24 cellular contexts compared by ENCODE assay signal in genomic region chr13:68030152-68030809, GRCh38.
DNase-seq lines count a peak whose midpoint lies in the region; ATAC-seq lines count a peak whose summit lies in the region.
"Had no signal": no experiment of that assay in that cellular context is flagged by ENCODE, and none has a peak within 500 bp of the region (broad histone marks: within the 10 kb centered on the region; RNA-seq: fewer than 3 reads in every experiment).

No MANE protein-coding gene starts in this region.

- CTCF ChIA-PET in activated CD4-positive, alpha-beta memory T cell treated with anti-CD3 and anti-CD28 coated beads, Interleukin-2, amount 10 ng/mL, durations not matched to agents 7 days and 5 days (lab: Charles Lee), result no interaction called here

- POLR2A ChIA-PET in activated CD4-positive, alpha-beta memory T cell treated with anti-CD3 and anti-CD28 coated beads, Interleukin-2, amount 10 ng/mL, durations not matched to agents 7 days and 5 days (lab: Charles Lee), result no interaction called here

- H3K36me3 Mint-ChIP-seq in activated CD4-positive, alpha-beta memory T cell treated with anti-CD3 and anti-CD28 coated beads, Interleukin-2, amount 10 ng/mL, durations not matched to agents 7 days and 5 days (ENCODE audit: low read depth), result no peaks in the 10 kb centered on the region
- H3K36me3 Mint-ChIP-seq: activated CD4-positive, alpha-beta memory T cell treated with anti-CD3 and anti-CD28 coated beads for 36 hours; activated naive CD4-positive, alpha-beta T cell treated with anti-CD3 and anti-CD28 coated beads, Interleukin-2, amount 10 ng/mL, durations not matched to agents 7 days and 5 days had no signal

- intact Hi-C loops in left ventricle myocardium superior (cut with micrococcal nuclease), result no loop called here

- ATAC-seq in GM19395 (IDR thresholded peaks at IDR 0.05; ENCODE audit: unreplicated experiment), result peak; percentile 65
- peak; percentile 68 for ATAC-seq in HG02678 (IDR thresholded peaks at IDR 0.05; ENCODE audit: unreplicated experiment)
- ATAC-seq in HG03378 (IDR thresholded peaks at IDR 0.05; ENCODE audit: unreplicated experiment), result peak; percentile 74
- no peak for ATAC-seq in left ventricle myocardium superior
- ATAC-seq: esophagus mucosa, gastroesophageal sphincter, left lobe of liver had no signal

- H3K9me3 Mint-ChIP-seq in activated CD4-positive, alpha-beta memory T cell treated with anti-CD3 and anti-CD28 coated beads, Interleukin-2, amount 10 ng/mL, durations not matched to agents 7 days and 5 days, result peaks cover 6% of the 10 kb centered on the region
- H3K9me3 Mint-ChIP-seq: nephron progenitor cell had no signal

- no peak overlapping the region for H3K4me3 Mint-ChIP-seq in activated CD4-positive, alpha-beta memory T cell treated with anti-CD3 and anti-CD28 coated beads, Interleukin-2, amount 10 ng/mL, durations not matched to agents 7 days and 5 days
- H3K4me3 Mint-ChIP-seq: activated CD4-positive, alpha-beta memory T cell treated with anti-CD3 and anti-CD28 coated beads for 36 hours; activated naive CD4-positive, alpha-beta T cell treated with anti-CD3 and anti-CD28 coated beads, Interleukin-2, amount 10 ng/mL, durations not matched to agents 7 days and 5 days; activated T-cell treated with anti-CD3 and anti-CD28 coated beads, Interleukin-2, amount 50 U/mL, for 24 hours; central memory CD8-positive, alpha-beta T cell; nephron progenitor cell; stimulated activated naive CD8-positive, alpha-beta T cell treated with anti-CD3 and anti-CD28 coated beads, Interleukin-15, Interleukin-2, amounts not matched to agents 100 ng/mL and 50 ng/mL, for 24 hours; T-helper 1 cell treated with Interleukin-12 subunit alpha and Interleukin-12 subunit beta and Interleukin-4 antibody, amounts not matched to agents 30 μg/mL and 1 μg/mL, for 36 hours had no signal

- no peaks in the 10 kb centered on the region for H3K27me3 Mint-ChIP-seq in activated CD4-positive, alpha-beta memory T cell treated with anti-CD3 and anti-CD28 coated beads, Interleukin-2, amount 10 ng/mL, durations not matched to agents 7 days and 5 days
- H3K27me3 Mint-ChIP-seq: activated CD4-positive, alpha-beta memory T cell treated with anti-CD3 and anti-CD28 coated beads for 36 hours; activated naive CD4-positive, alpha-beta T cell treated with anti-CD3 and anti-CD28 coated beads, Interleukin-2, amount 10 ng/mL, durations not matched to agents 7 days and 5 days; activated T-cell treated with anti-CD3 and anti-CD28 coated beads, Interleukin-2, amount 50 U/mL, for 24 hours; central memory CD8-positive, alpha-beta T cell; stimulated activated naive CD8-positive, alpha-beta T cell treated with anti-CD3 and anti-CD28 coated beads, Interleukin-15, Interleukin-2, amounts not matched to agents 100 ng/mL and 50 ng/mL, for 24 hours had no signal

- DNase-seq in ACHN (no peak), left ventricle myocardium superior (no peak), NCI-H1930 (lab: John Stamatoyannopoulos, UW) (no peak)
- no peak for DNase-seq in activated CD4-positive, alpha-beta memory T cell treated with anti-CD3 and anti-CD28 coated beads, Interleukin-2, amount 10 ng/mL, durations not matched to agents 7 days and 5 days
- DNase-seq: activated CD4-positive, alpha-beta memory T cell treated with anti-CD3 and anti-CD28 coated beads for 36 hours; activated naive CD4-positive, alpha-beta T cell treated with anti-CD3 and anti-CD28 coated beads, Interleukin-2, amount 10 ng/mL, durations not matched to agents 7 days and 5 days; activated T-cell treated with anti-CD3 and anti-CD28 coated beads, Interleukin-2, amount 50 U/mL, for 24 hours; aorta; BE2C; H7; midbrain; NCI-H1694 treated with DMSO at 0.1 percent for 48 hours; NCI-H226; nephron progenitor cell; trophoblast cell had no signal

- no peak overlapping the region for H3K27ac Mint-ChIP-seq in activated CD4-positive, alpha-beta memory T cell treated with anti-CD3 and anti-CD28 coated beads, Interleukin-2, amount 10 ng/mL, durations not matched to agents 7 days and 5 days
- H3K27ac Mint-ChIP-seq: activated CD4-positive, alpha-beta memory T cell treated with anti-CD3 and anti-CD28 coated beads for 36 hours; activated naive CD4-positive, alpha-beta T cell treated with anti-CD3 and anti-CD28 coated beads, Interleukin-2, amount 10 ng/mL, durations not matched to agents 7 days and 5 days; activated T-cell treated with anti-CD3 and anti-CD28 coated beads, Interleukin-2, amount 50 U/mL, for 24 hours; nephron progenitor cell; stimulated activated naive CD8-positive, alpha-beta T cell treated with anti-CD3 and anti-CD28 coated beads, Interleukin-15, Interleukin-2, amounts not matched to agents 100 ng/mL and 50 ng/mL, for 24 hours; T-helper 1 cell treated with Interleukin-12 subunit alpha and Interleukin-12 subunit beta and Interleukin-4 antibody, amounts not matched to agents 30 μg/mL and 1 μg/mL, for 36 hours had no signal

- in situ Hi-C loops in ACHN (cut with HindIII; ENCODE audit: low pct_ligation_motif_present, low pct_unique_long_range_greater_than_20kb, low sequenced_read_pairs), result no loop called here

- H3K4me1 Mint-ChIP-seq in activated CD4-positive, alpha-beta memory T cell treated with anti-CD3 and anti-CD28 coated beads, Interleukin-2, amount 10 ng/mL, durations not matched to agents 7 days and 5 days, result no peaks in the 10 kb centered on the region
- H3K4me1 Mint-ChIP-seq: activated naive CD4-positive, alpha-beta T cell treated with anti-CD3 and anti-CD28 coated beads, Interleukin-2, amount 10 ng/mL, durations not matched to agents 7 days and 5 days; central memory CD8-positive, alpha-beta T cell; nephron progenitor cell had no signal
